37 cellular contexts compared by ENCODE assay signal in genomic region chr19:4225902-4226301, GRCh38. TPM values are rescaled to one million over a fixed set of nuclear protein-coding genes. Genes with fewer than 3 reads are reported as not detected.
"Had no signal": no experiment of that assay in that cellular context is flagged by ENCODE, and none has a peak within 500 bp of the region (broad histone marks: within the 10 kb centered on the region; RNA-seq: fewer than 3 reads in every experiment).

No MANE protein-coding gene starts in this region.

- H3K36me3 ChIP-seq: ascending aorta, breast epithelium, cardiac muscle cell, colonic mucosa, esophagus squamous epithelium, gastroesophageal sphincter, WERI-Rb-1 had no signal

- H3K9me3 ChIP-seq: ascending aorta, breast epithelium, colonic mucosa, esophagus squamous epithelium, gastroesophageal sphincter had no signal

- DNase-seq: activated B cell treated with CpG ODN at 0.5 μM for 24 hours; activated CD4-positive, alpha-beta memory T cell treated with anti-CD3 and anti-CD28 coated beads, Interleukin-2, amount 10 ng/mL, durations not matched to agents 7 days and 5 days; activated CD4-positive, alpha-beta T cell treated with anti-CD3 and anti-CD28 coated beads for 48 hours; activated CD8-positive, alpha-beta memory T cell treated with anti-CD3 and anti-CD28 coated beads, Interleukin-2, amount 50 U/mL, for 48 hours; activated effector memory CD4-positive, alpha-beta T cell treated with Interleukin-2 at 50 U/mL for 16 hours; activated gamma-delta T cell treated with Interleukin-2 at 50 U/mL for 16 hours; activated naive CD4-positive, alpha-beta T cell treated with anti-CD3 and anti-CD28 coated beads, Interleukin-2, amount 50 U/mL, for 16 hours; activated naive CD4-positive, alpha-beta T cell treated with Interleukin-2 at 50 U/mL for 16 hours; activated T-cell treated with anti-CD3 and anti-CD28 coated beads for 4 hours; activated T-cell treated with anti-CD3 and anti-CD28 coated beads, Interleukin-2, amount 50 U/mL, for 24 hours; activated T-cell treated with anti-CD3 and anti-CD28 coated beads, Interleukin-2, amount 50 U/mL, for 72 hours; central memory CD4-positive, alpha-beta T cell; cerebellar nuclear complex; colonic mucosa; effector CD8-positive, alpha-beta T cell; esophagus squamous epithelium; foreskin melanocyte; T-helper 1 cell; T-helper 17 cell; T1000; WERI-Rb-1 had no signal

- ATAC-seq: activated CD4-positive, CD25-positive, alpha-beta regulatory T cell treated with anti-CD3 and anti-CD28 coated beads, Interleukin-2, amount 50 U/mL, for 24 hours; activated T-cell treated with anti-CD3 and anti-CD28 coated beads, Interleukin-2, amount 50 U/mL, for 72 hours; activated T-helper 17 cell treated with anti-CD3 and anti-CD28 coated beads, Interleukin-2, amount 50 U/mL, for 72 hours; gastroesophageal sphincter; T-helper 17 cell had no signal

- H3K9me3 Mint-ChIP-seq: activated B cell treated with CpG ODN at 0.5 μM for 24 hours; activated CD4-positive, alpha-beta memory T cell treated with anti-CD3 and anti-CD28 coated beads, Interleukin-2, amount 10 ng/mL, durations not matched to agents 7 days and 5 days; activated T-cell treated with anti-CD3 and anti-CD28 coated beads, Interleukin-2, amount 50 U/mL, for 24 hours; activated T-cell treated with anti-CD3 and anti-CD28 coated beads, Interleukin-2, amount 50 U/mL, for 72 hours; activated T-helper 17 cell treated with anti-CD3 and anti-CD28 coated beads, Interleukin-2, amount 50 U/mL, for 72 hours; T-helper 2 cell treated with Interferon-gamma antibody and Interleukin-4, amounts not matched to agents 5 μg/mL and 100 μg/mL, for 36 hours had no signal

- H3K27ac ChIP-seq: ascending aorta, breast epithelium, cardiac muscle cell, colonic mucosa, epithelial cell of prostate, esophagus squamous epithelium, gastroesophageal sphincter, WERI-Rb-1 had no signal

- H3K27me3 Mint-ChIP-seq: activated B cell treated with CpG ODN at 0.5 μM for 24 hours, brain, T-helper 17 cell had no signal

- H3K4me1 ChIP-seq: ascending aorta, breast epithelium, colonic mucosa, gastroesophageal sphincter had no signal

- H3K27me3 ChIP-seq: ascending aorta, cardiac muscle cell had no signal

- H3K27ac Mint-ChIP-seq: activated CD4-positive, alpha-beta memory T cell treated with anti-CD3 and anti-CD28 coated beads, Interleukin-2, amount 10 ng/mL, durations not matched to agents 7 days and 5 days; activated naive CD8-positive, alpha-beta T cell; activated T-cell treated with anti-CD3 and anti-CD28 coated beads, Interleukin-2, amount 50 U/mL, for 24 hours; activated T-cell treated with anti-CD3 and anti-CD28 coated beads, Interleukin-2, amount 50 U/mL, for 72 hours; activated T-helper 17 cell treated with anti-CD3 and anti-CD28 coated beads, Interleukin-2, amount 50 U/mL, for 72 hours; T-helper 2 cell treated with Interferon-gamma antibody and Interleukin-4, amounts not matched to agents 5 μg/mL and 100 μg/mL, for 36 hours had no signal

- H3K4me1 Mint-ChIP-seq: activated CD4-positive, alpha-beta memory T cell treated with anti-CD3 and anti-CD28 coated beads, Interleukin-2, amount 10 ng/mL, durations not matched to agents 7 days and 5 days; activated T-helper 17 cell treated with anti-CD3 and anti-CD28 coated beads, Interleukin-2, amount 50 U/mL, for 72 hours; brain; T-helper 17 cell had no signal

- H3K4me3 ChIP-seq: ascending aorta, breast epithelium, cardiac muscle cell, colonic mucosa, esophagus squamous epithelium, gastroesophageal sphincter had no signal

- H3K36me3 Mint-ChIP-seq: activated naive CD8-positive, alpha-beta T cell; brain had no signal

- FAIRE-seq: endometrium, endothelial cell of umbilical vein had no signal

- H3K4me3 Mint-ChIP-seq: activated B cell treated with CpG ODN at 0.5 μM for 24 hours; activated CD4-positive, alpha-beta memory T cell treated with anti-CD3 and anti-CD28 coated beads, Interleukin-2, amount 10 ng/mL, durations not matched to agents 7 days and 5 days; activated naive CD8-positive, alpha-beta T cell; activated T-cell treated with anti-CD3 and anti-CD28 coated beads, Interleukin-2, amount 50 U/mL, for 24 hours; activated T-helper 17 cell treated with anti-CD3 and anti-CD28 coated beads, Interleukin-2, amount 50 U/mL, for 72 hours; brain; T-helper 17 cell; T-helper 2 cell treated with Interferon-gamma antibody and Interleukin-4, amounts not matched to agents 5 μg/mL and 100 μg/mL, for 36 hours had no signal

RNA-seq across cellular contexts. Expression of gene EBI3, which starts 3.4 kb away (rescaled TPM):
- total RNA-seq: ascending aorta, cardiac muscle cell, fibroblast of lung, T-helper 17 cell had no signal
- polyA plus RNA-seq: cardiac muscle cell had no signal

RNA-seq across cellular contexts. Expression of gene ANKRD24, which starts 43.4 kb away (rescaled TPM):
- total RNA-seq: ascending aorta had no signal

RNA-seq across cellular contexts. Expression of gene SHD, which starts 53.2 kb away (rescaled TPM):
- total RNA-seq: activated B cell treated with CpG ODN at 0.5 μM for 24 hours; activated CD4-positive, alpha-beta memory T cell treated with anti-CD3 and anti-CD28 coated beads, Interleukin-2, amount 10 ng/mL, durations not matched to agents 7 days and 5 days; activated T-cell treated with anti-CD3 and anti-CD28 coated beads, Interleukin-2, amount 50 U/mL, for 72 hours; activated T-helper 17 cell treated with anti-CD3 and anti-CD28 coated beads, Interleukin-2, amount 50 U/mL, for 72 hours; ascending aorta; breast epithelium; dermis microvascular lymphatic vessel endothelial cell; endothelial cell of umbilical vein; esophagus squamous epithelium; fibroblast of lung; fibroblast of villous mesenchyme; gastroesophageal sphincter; glomerular endothelial cell; T-helper 17 cell had no signal
- polyA plus RNA-seq: endothelial cell of umbilical vein, fibroblast of lung had no signal
